ENCODE assay signal across 10 cellular contexts in genomic region chr4:75699299-75699698, GRCh38. TPM values are rescaled to one million over a fixed set of nuclear protein-coding genes. Genes with fewer than 3 reads are reported as not detected.
DNase-seq lines count a peak whose midpoint lies in the region; ATAC-seq and TF ChIP-seq lines count a peak whose summit lies in the region.
"Had no signal": no experiment of that assay in that cellular context is flagged by ENCODE, and none has a peak within 500 bp of the region (broad histone marks: within the 10 kb centered on the region; RNA-seq: fewer than 3 reads in every experiment).

No MANE protein-coding gene starts in this region.

- no peak for TF ChIP-seq CTCF in GM23338 (conservative IDR thresholded peaks at IDR 0.05; ENCODE audit: low read depth in 2 of 2)
- no peak for TF ChIP-seq CTCF in activated B cell treated with CpG ODN at 0.5 μM for 24 hours (IDR thresholded peaks at IDR 0.05)
- no peak for TF ChIP-seq CTCF in mesothelial cell of epicardium (IDR thresholded peaks at IDR 0.05; ENCODE audit: unreplicated experiment)
- no peak for TF ChIP-seq CTCF in osteocyte (IDR thresholded peaks at IDR 0.05)

- no peak overlapping the region for H2AFZ ChIP-seq in GM23338

- POLR2A ChIA-PET in activated B cell treated with CpG ODN at 0.5 μM for 24 hours (lab: Charles Lee): interaction anchor here (3.2 to 4.6 kb wide), 2 partner anchors 24 to 26 kb away, joined by 25 to 50 read pairs; partner anchors contain the start of genes G3BP2 and USO1

- peaks cover 6% of the 10 kb centered on the region; the same call in 1 of the 2 replicates for H3K36me3 ChIP-seq in GM23338 (ENCODE audit: insufficient read depth)

- ATAC-seq in GM18498 (IDR thresholded peaks at IDR 0.05; ENCODE audit: unreplicated experiment) (peak; percentile 13), GM23338 (no peak), activated B cell treated with CpG ODN at 0.5 μM for 24 hours (ENCODE audit: low read depth) (no peak)
- peak in 1 of 2 donors; percentile 54 for ATAC-seq in natural killer cell treated with Interleukin-12 subunit alpha and Interleukin-12 subunit beta and Interleukin-15 and Interleukin-18, amount 100 ng/mL, for 72 hours

- no peaks in the 10 kb centered on the region for H3K27me3 ChIP-seq in GM23338 (ENCODE audit: insufficient read depth)

- H3K27me3 Mint-ChIP-seq in GM23338 (ENCODE audit: insufficient read depth, low read depth, poor library complexity) (peaks cover 7% of the 10 kb centered on the region), activated B cell treated with CpG ODN at 0.5 μM for 24 hours (no peaks in the 10 kb centered on the region), mesothelial cell of epicardium (ENCODE audit: low read depth) (no peaks in the 10 kb centered on the region), osteocyte (ENCODE audit: unreplicated experiment) (no peaks in the 10 kb centered on the region)
- no peaks in the 10 kb centered on the region for H3K27me3 Mint-ChIP-seq in natural killer cell treated with Interleukin-12 subunit alpha and Interleukin-12 subunit beta and Interleukin-15 and Interleukin-18, amount 100 ng/mL, for 72 hours

- H3K36me3 Mint-ChIP-seq in GM23338 (ENCODE audit: low read depth) (peaks cover 34% of the 10 kb centered on the region), activated B cell treated with CpG ODN at 0.5 μM for 24 hours (ENCODE audit: low read depth) (no peaks in the 10 kb centered on the region), mesothelial cell of epicardium (peaks cover 5% of the 10 kb centered on the region), osteocyte (ENCODE audit: unreplicated experiment) (no peaks in the 10 kb centered on the region)
- no peaks in the 10 kb centered on the region for H3K36me3 Mint-ChIP-seq in natural killer cell treated with Interleukin-12 subunit alpha and Interleukin-12 subunit beta and Interleukin-15 and Interleukin-18, amount 100 ng/mL, for 72 hours

- H3K4me1 Mint-ChIP-seq in GM23338 (peaks cover 39% of the 10 kb centered on the region), activated B cell treated with CpG ODN at 0.5 μM for 24 hours (peaks cover 38% of the 10 kb centered on the region), mesothelial cell of epicardium (no peaks in the 10 kb centered on the region), osteocyte (ENCODE audit: unreplicated experiment) (no peaks in the 10 kb centered on the region)
- H3K4me1 Mint-ChIP-seq in natural killer cell treated with Interleukin-12 subunit alpha and Interleukin-12 subunit beta and Interleukin-15 and Interleukin-18, amount 100 ng/mL, for 72 hours (ENCODE audit: low read depth in 2 of 2): peaks cover 19 to 20% of the 10 kb centered on the region in 2 donors

- no peak overlapping the region for H3K4me3 ChIP-seq in GM23338

- peaks cover 50% of the 10 kb centered on the region for H3K4me1 ChIP-seq in GM23338 (ENCODE audit: insufficient read depth)

- H3K9me2 ChIP-seq in GM23338 (ENCODE audit: insufficient read depth): no peaks in the 10 kb centered on the region

- H3K9me3 Mint-ChIP-seq in GM23338: no peaks in the 10 kb centered on the region
- H3K9me3 Mint-ChIP-seq in activated B cell treated with CpG ODN at 0.5 μM for 24 hours: no peaks in the 10 kb centered on the region
- H3K9me3 Mint-ChIP-seq in natural killer cell treated with Interleukin-12 subunit alpha and Interleukin-12 subunit beta and Interleukin-15 and Interleukin-18, amount 100 ng/mL, for 72 hours: no peaks in the 10 kb centered on the region
- no peaks in the 10 kb centered on the region for H3K9me3 Mint-ChIP-seq in mesothelial cell of epicardium
- no peaks in the 10 kb centered on the region for H3K9me3 Mint-ChIP-seq in osteocyte (ENCODE audit: unreplicated experiment)

- DNase-seq in GM23338 (ENCODE audit: low spot score) (no peak), activated B cell treated with CpG ODN at 0.5 μM for 24 hours (no peak), mesothelial cell of epicardium (ENCODE audit: low spot score in 2 of 2, unreplicated experiment in 2 of 2) (no peak), osteocyte (ENCODE audit: extremely low spot score, unreplicated experiment) (no peak), kidney tubule cell (ENCODE audit: low spot score) (no peak)
- DNase-seq in natural killer cell treated with Interleukin-12 subunit alpha and Interleukin-12 subunit beta and Interleukin-15 and Interleukin-18, amount 100 ng/mL, for 72 hours (ENCODE audit: low spot score): no peak
- DNase-seq in stimulated activated CD4-positive, alpha-beta T cell treated with anti-CD3 and anti-CD28 coated beads, Interleukin-4, amount 100 ng/mL, for 24 hours: no peak
- DNase-seq: Caco-2, NCI-H1930 had no signal

- peak overlapping the region; percentile 2; the same call in 1 of the 2 replicates for H3K27ac Mint-ChIP-seq in GM23338
- peak overlapping the region; percentile 90 for H3K27ac Mint-ChIP-seq in activated B cell treated with CpG ODN at 0.5 μM for 24 hours
- H3K27ac Mint-ChIP-seq in natural killer cell treated with Interleukin-12 subunit alpha and Interleukin-12 subunit beta and Interleukin-15 and Interleukin-18, amount 100 ng/mL, for 72 hours: peak overlapping the region; percentile 84 to 85
- H3K27ac Mint-ChIP-seq in mesothelial cell of epicardium: no peak overlapping the region
- no peak overlapping the region for H3K27ac Mint-ChIP-seq in osteocyte (ENCODE audit: unreplicated experiment)

- CTCF ChIA-PET in activated B cell treated with CpG ODN at 0.5 μM for 24 hours (lab: Charles Lee): interaction anchor here (2.4 kb wide), 1 partner anchor 24 kb away, joined by 7 read pairs; the partner anchor contains the start of gene USO1

- H3K79me2 ChIP-seq in GM23338 (replicated peaks; ENCODE audit: insufficient read depth): peaks cover 97% of the 10 kb centered on the region

- peak overlapping the region; percentile 68; the same call in 1 of the 2 replicates for H3K27ac ChIP-seq in GM23338 (ENCODE audit: low read depth)

- no peaks in the 10 kb centered on the region for H3F3A ChIP-seq in GM23338 (replicated peaks; ENCODE audit: low read depth)

- intact Hi-C loops in activated B cell treated with CpG ODN at 0.5 μM for 24 hours (cut with micrococcal nuclease): loop anchor here (2.0 kb wide), 2 partner anchors 44 to 68 kb away; partner anchors contain the start of gene CDKL2

- no peak overlapping the region for H3K4me2 ChIP-seq in GM23338

- H4K20me1 ChIP-seq in GM23338 (replicated peaks; ENCODE audit: insufficient read depth): no peaks in the 10 kb centered on the region; the same call in none of the 2 replicates

- H3K4me3 Mint-ChIP-seq in GM23338 (no peak overlapping the region), activated B cell treated with CpG ODN at 0.5 μM for 24 hours (peak overlapping the region; percentile 44), mesothelial cell of epicardium (no peak overlapping the region), osteocyte (ENCODE audit: unreplicated experiment) (no peak overlapping the region)
- peak overlapping the region; percentile 78 for H3K4me3 Mint-ChIP-seq in natural killer cell treated with Interleukin-12 subunit alpha and Interleukin-12 subunit beta and Interleukin-15 and Interleukin-18, amount 100 ng/mL, for 72 hours

TF ChIP-seq in GM23338, 12 proteins besides CTCF, POLR2A, EP300 and RAD21:
- no peak for TF ChIP-seq EZH2 (IDR thresholded peaks at IDR 0.05; ENCODE audit: low read depth, unreplicated experiment)

RNA-seq across cellular contexts. Expression of gene USO1, which starts 25.1 kb away (rescaled TPM):
- 241 and 277 TPM in 2 replicates for total RNA-seq in GM23338 (2014; rRNA removed; shearing (Covaris generic))
- 98.5 and 113 TPM in 2 replicates for polyA plus RNA-seq in GM23338 (2016; fragmentation: Nextera tagmentation; extraction: Ambion mirVana)
- 41.3 and 41.7 TPM in 2 replicates for total RNA-seq in activated B cell treated with CpG ODN at 0.5 μM for 24 hours
- total RNA-seq in natural killer cell treated with Interleukin-12 subunit alpha and Interleukin-12 subunit beta and Interleukin-15 and Interleukin-18, amount 100 ng/mL, for 72 hours: 10 to 100 TPM; 49.6 to 59.4 TPM
- total RNA-seq in mesothelial cell of epicardium: 52.8 to 53.3 TPM (median 53.1 TPM) in 3 replicates
- total RNA-seq in osteocyte: 67.6 and 69.6 TPM in 2 replicates

RNA-seq across cellular contexts. Expression of gene G3BP2, which starts 26.1 kb away (rescaled TPM):
- 411 and 435 TPM in 2 replicates for total RNA-seq in GM23338 (2014; rRNA removed; shearing (Covaris generic))
- 94.5 and 103 TPM in 2 replicates for polyA plus RNA-seq in GM23338 (2016; fragmentation: Nextera tagmentation; extraction: Ambion mirVana)
- total RNA-seq in activated B cell treated with CpG ODN at 0.5 μM for 24 hours (98.2 and 103 TPM in 2 replicates), mesothelial cell of epicardium (169 to 178 TPM (median 175 TPM) in 3 replicates), osteocyte (138 and 141 TPM in 2 replicates)
- 100 to 1,000 TPM; 107 to 159 TPM for total RNA-seq in natural killer cell treated with Interleukin-12 subunit alpha and Interleukin-12 subunit beta and Interleukin-15 and Interleukin-18, amount 100 ng/mL, for 72 hours

Comparison
In these comparisons a context has a peak if more than half of its experiments do, and no peak if none do; other contexts are left out.
1. H3K27ac Mint-ChIP-seq: peak in GM23338 (single experiment), activated B cell treated with CpG ODN at 0.5 μM for 24 hours (single experiment) and natural killer cell treated with Interleukin-12 subunit alpha and Interleukin-12 subunit beta and Interleukin-15 and Interleukin-18, amount 100 ng/mL, for 72 hours (2 of 2); none in mesothelial cell of epicardium (single experiment) and osteocyte (single experiment).
2. H3K4me3 Mint-ChIP-seq: peak in activated B cell treated with CpG ODN at 0.5 μM for 24 hours (single experiment) and natural killer cell treated with Interleukin-12 subunit alpha and Interleukin-12 subunit beta and Interleukin-15 and Interleukin-18, amount 100 ng/mL, for 72 hours (single experiment); none in GM23338 (single experiment), mesothelial cell of epicardium (single experiment) and osteocyte (single experiment).